29 cellular contexts compared by ENCODE assay signal in the genomic region with DNA sequence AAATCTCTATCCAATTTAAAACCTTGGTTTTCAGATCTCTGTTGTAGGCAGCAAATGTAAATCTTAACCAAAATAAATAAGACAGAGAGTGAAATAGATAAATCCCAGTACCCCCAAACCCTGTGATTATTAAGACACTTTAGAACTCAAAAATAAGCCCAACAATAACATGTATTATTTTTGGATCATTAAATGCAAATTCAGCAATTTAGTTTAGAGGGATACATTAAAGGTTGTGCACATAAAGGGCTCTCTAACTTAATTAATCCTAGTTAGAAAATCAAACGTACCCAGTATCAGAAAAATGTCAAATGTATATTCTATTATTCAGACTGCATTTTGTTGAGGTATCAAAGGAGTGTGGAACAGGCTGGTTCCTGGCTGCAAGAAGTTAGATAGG.
"Had no signal": no experiment of that assay in that cellular context is flagged by ENCODE, and none has a peak within 500 bp of the region (broad histone marks: within the 10 kb centered on the region; RNA-seq: fewer than 3 reads in every experiment).

No MANE protein-coding gene starts in this region.

- ATAC-seq: naive thymus-derived CD4-positive, alpha-beta T cell; natural killer cell treated with Interleukin-12 subunit alpha and Interleukin-12 subunit beta and Interleukin-15 and Interleukin-18, amount 100 ng/mL, for 72 hours; psoas muscle; right cardiac atrium; sciatic nerve; stimulated activated memory B cell treated with anti-CD40 and anti-IgM and Interleukin-4, amounts not matched to agents 10 μg/mL and 1 μg/mL and 100 μg/mL, for 72 hours; stimulated activated naive CD8-positive, alpha-beta T cell treated with anti-CD3 and anti-CD28 coated beads, Interleukin-15, amount 100 ng/mL, for 72 hours; stimulated activated naive CD8-positive, alpha-beta T cell treated with anti-CD3 and anti-CD28 coated beads, Interleukin-15, Interleukin-2, amounts not matched to agents 100 U/mL and 50 U/mL, for 24 hours; upper lobe of right lung had no signal

- H3K27me3 ChIP-seq: ovary, spleen, suprapubic skin, testis, tibial artery, transverse colon, upper lobe of right lung, uterus had no signal

- H3K36me3 ChIP-seq: ovary, spleen, suprapubic skin, tibial artery, transverse colon, upper lobe of right lung, uterus had no signal

- H3K9ac ChIP-seq: parathyroid adenoma had no signal

- DNase-seq: naive thymus-derived CD4-positive, alpha-beta T cell; nephron progenitor cell; occipital lobe; ovary; posterior cingulate gyrus; psoas muscle; right cardiac atrium; spleen; stimulated activated CD4-positive, alpha-beta T cell treated with anti-CD3 and anti-CD28 coated beads, Interleukin-12 subunit alpha, Interleukin-12 subunit beta, amount 100 ng/mL, for 4 hours; stimulated activated CD4-positive, alpha-beta T cell treated with anti-CD3 and anti-CD28 coated beads, Interleukin-1b, Interleukin-23, amount 100 ng/mL, for 48 hours; stimulated activated CD4-positive, alpha-beta T cell treated with anti-CD3 and anti-CD28 coated beads, Interleukin-4, amount 100 ng/mL, for 1 hour; stimulated activated CD4-positive, alpha-beta T cell treated with anti-CD3 and anti-CD28 coated beads, Interleukin-4, amount 100 ng/mL, for 4 hours; stimulated activated CD8-positive, alpha-beta memory T cell treated with anti-CD3 and anti-CD28 coated beads, Interleukin-4, amount 100 ng/mL, for 48 hours; stimulated activated naive CD4-positive, alpha-beta T cell; stimulated activated naive CD8-positive, alpha-beta T cell treated with anti-CD3 and anti-CD28 coated beads, Interleukin-15, amount 100 ng/mL, for 72 hours; stimulated activated naive CD8-positive, alpha-beta T cell treated with anti-CD3 and anti-CD28 coated beads, Interleukin-15, Interleukin-2, amounts not matched to agents 100 U/mL and 50 U/mL, for 24 hours; substantia nigra; testis; tibial artery; transverse colon; upper lobe of right lung; uterus had no signal

- H3K79me2 ChIP-seq: parathyroid adenoma had no signal

- H3K4me3 ChIP-seq: ovary, psoas muscle, skin epidermis, smooth muscle cell, spleen, suprapubic skin, testis, tibial artery, transverse colon, upper lobe of right lung, uterus had no signal

- H3K27ac ChIP-seq: ovary, parathyroid adenoma, psoas muscle, skin epidermis, spleen, suprapubic skin, testis, tibial artery, transverse colon, upper lobe of right lung, uterus had no signal

- H3K9me3 ChIP-seq: ovary, psoas muscle, suprapubic skin, testis, tibial artery, transverse colon, upper lobe of right lung, uterus had no signal

- H2AFZ ChIP-seq: parathyroid adenoma had no signal

- H3K4me2 ChIP-seq: smooth muscle cell had no signal

- H3K4me1 ChIP-seq: parathyroid adenoma, psoas muscle, spleen, suprapubic skin, testis, tibial artery, transverse colon, upper lobe of right lung, uterus had no signal
